ENCODE assay signal across 14 cellular contexts in the genomic region with DNA sequence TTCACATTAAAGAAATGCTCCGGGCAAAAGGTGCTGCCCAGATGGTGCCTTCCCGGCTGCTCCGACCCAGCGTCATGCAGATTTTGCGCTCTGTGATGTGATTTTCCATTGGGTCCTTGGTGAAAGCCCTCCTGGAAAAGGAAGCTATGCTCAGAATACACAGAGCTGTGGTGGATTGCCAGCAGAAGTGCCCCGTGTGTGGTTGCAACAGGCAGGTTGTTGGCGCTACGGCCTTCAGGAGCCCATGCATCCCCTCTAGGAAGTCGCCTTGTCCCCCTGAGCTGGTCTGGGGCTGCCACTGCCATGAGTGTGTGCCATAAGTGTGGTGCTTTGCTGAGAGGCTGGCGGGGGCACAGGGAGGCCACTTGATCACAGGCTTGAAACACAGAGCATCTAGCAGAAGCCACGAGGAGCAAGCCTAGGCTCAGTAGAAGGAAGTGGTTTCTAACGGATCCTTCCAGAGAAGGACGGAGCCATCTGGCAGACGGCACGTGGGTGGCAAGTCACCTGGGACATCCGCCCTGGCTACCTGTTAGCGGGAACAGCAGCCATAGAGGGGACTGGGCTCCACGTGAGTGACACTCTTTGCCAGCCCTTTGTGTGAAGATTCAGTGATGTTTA.
A peak's percentile ranks its signal among the peaks of the same experiment; 100 is the strongest.
DNase-seq lines count a peak whose midpoint lies in the region; ATAC-seq and TF ChIP-seq lines count a peak whose summit lies in the region.
"Had no signal": no experiment of that assay in that cellular context is flagged by ENCODE, and none has a peak within 500 bp of the region (broad histone marks: within the 10 kb centered on the region; RNA-seq: fewer than 3 reads in every experiment).

No MANE protein-coding gene starts in this region.

- no peaks in the 10 kb centered on the region for H3K27me3 Mint-ChIP-seq in activated CD4-positive, alpha-beta T cell treated with anti-CD3 and anti-CD28 coated beads for 36 hours
- H3K27me3 Mint-ChIP-seq in activated CD8-positive, alpha-beta T cell treated with anti-CD3 and anti-CD28 coated beads for 36 hours, result no peaks in the 10 kb centered on the region
- no peaks in the 10 kb centered on the region for H3K27me3 Mint-ChIP-seq in naive thymus-derived CD4-positive, alpha-beta T cell
- H3K27me3 Mint-ChIP-seq: memory B cell had no signal

- no peak for TF ChIP-seq POLR2A in erythroblast (IDR thresholded peaks at IDR 0.05; ENCODE audit: low read length)

- POLR2A ChIA-PET in activated CD4-positive, alpha-beta T cell treated with anti-CD3 and anti-CD28 coated beads for 36 hours (lab: Charles Lee), result no interaction called here
- POLR2A ChIA-PET in activated CD8-positive, alpha-beta T cell treated with anti-CD3 and anti-CD28 coated beads for 36 hours (lab: Charles Lee), result no interaction called here
- POLR2A ChIA-PET in naive thymus-derived CD4-positive, alpha-beta T cell (lab: Charles Lee), result no interaction called here

- H3K36me3 ChIP-seq in naive thymus-derived CD4-positive, alpha-beta T cell (ENCODE audit: control insufficient read depth in 2 of 3, insufficient read depth in 3 of 3, low read length in 3 of 3), result no peaks in the 10 kb centered on the region

- H3K4me3 Mint-ChIP-seq in activated CD4-positive, alpha-beta T cell treated with anti-CD3 and anti-CD28 coated beads for 36 hours, result no peak overlapping the region
- no peak overlapping the region for H3K4me3 Mint-ChIP-seq in activated CD8-positive, alpha-beta T cell treated with anti-CD3 and anti-CD28 coated beads for 36 hours
- peak overlapping the region in 2 of 10 donors; percentile 23 to 32 for H3K4me3 Mint-ChIP-seq in naive thymus-derived CD4-positive, alpha-beta T cell
- H3K4me3 Mint-ChIP-seq: activated T-cell treated with anti-CD3 and anti-CD28 coated beads, Interleukin-2, amount 50 U/mL, for 4 hours; memory B cell had no signal

- no peaks in the 10 kb centered on the region for H3K27me3 ChIP-seq in HL-60 (ENCODE audit: insufficient read depth, poor library complexity, severe bottlenecking)
- H3K27me3 ChIP-seq in naive thymus-derived CD4-positive, alpha-beta T cell (ENCODE audit: control insufficient read depth in 2 of 2, insufficient read depth in 2 of 2, low read length in 2 of 2), result no peaks in the 10 kb centered on the region

- TF ChIP-seq CTCF in HL-60 (IDR thresholded peaks at IDR 0.05; ENCODE audit: insufficient read depth, low read length), result no peak
- no peak for TF ChIP-seq CTCF in activated CD8-positive, alpha-beta T cell treated with anti-CD3 and anti-CD28 coated beads for 36 hours (IDR thresholded peaks at IDR 0.05)

- no peaks in the 10 kb centered on the region for H3K36me3 Mint-ChIP-seq in activated CD4-positive, alpha-beta T cell treated with anti-CD3 and anti-CD28 coated beads for 36 hours (ENCODE audit: low read depth)
- H3K36me3 Mint-ChIP-seq in activated CD8-positive, alpha-beta T cell treated with anti-CD3 and anti-CD28 coated beads for 36 hours (ENCODE audit: low read depth), result peaks cover 6% of the 10 kb centered on the region
- peaks cover 0 to 17% (median 4%) of the 10 kb centered on the region in 5 donors for H3K36me3 Mint-ChIP-seq in naive thymus-derived CD4-positive, alpha-beta T cell

- peaks cover 9% of the 10 kb centered on the region for H3K4me1 Mint-ChIP-seq in activated CD4-positive, alpha-beta T cell treated with anti-CD3 and anti-CD28 coated beads for 36 hours
- peaks cover 21% of the 10 kb centered on the region for H3K4me1 Mint-ChIP-seq in activated CD8-positive, alpha-beta T cell treated with anti-CD3 and anti-CD28 coated beads for 36 hours (ENCODE audit: low read depth)
- peaks cover 0 to 29% (median 17%) of the 10 kb centered on the region in 7 donors for H3K4me1 Mint-ChIP-seq in naive thymus-derived CD4-positive, alpha-beta T cell

- H3K9me3 Mint-ChIP-seq in activated CD4-positive, alpha-beta T cell treated with anti-CD3 and anti-CD28 coated beads for 36 hours (ENCODE audit: low read depth), result no peaks in the 10 kb centered on the region
- H3K9me3 Mint-ChIP-seq in activated CD8-positive, alpha-beta T cell treated with anti-CD3 and anti-CD28 coated beads for 36 hours, result no peaks in the 10 kb centered on the region
- no peaks in the 10 kb centered on the region for H3K9me3 Mint-ChIP-seq in naive thymus-derived CD4-positive, alpha-beta T cell
- H3K9me3 Mint-ChIP-seq: activated T-cell treated with anti-CD3 and anti-CD28 coated beads, Interleukin-2, amount 50 U/mL, for 4 hours; memory B cell had no signal

- no peaks in the 10 kb centered on the region for H3K9me3 ChIP-seq in naive thymus-derived CD4-positive, alpha-beta T cell (ENCODE audit: control insufficient read depth in 2 of 3, low read length in 3 of 3)
- H3K9me3 ChIP-seq: SK-N-SH had no signal

- H3K27ac Mint-ChIP-seq in activated CD4-positive, alpha-beta T cell treated with anti-CD3 and anti-CD28 coated beads for 36 hours, result no peak overlapping the region
- H3K27ac Mint-ChIP-seq in activated CD8-positive, alpha-beta T cell treated with anti-CD3 and anti-CD28 coated beads for 36 hours, result peak overlapping the region; percentile 59
- H3K27ac Mint-ChIP-seq in naive thymus-derived CD4-positive, alpha-beta T cell, result peak overlapping the region in 2 of 9 donors; percentile 14 to 23
- H3K27ac Mint-ChIP-seq: memory B cell had no signal

- H3K27ac ChIP-seq in HL-60 (replicated peaks), result peak overlapping the region; percentile 93
- no peak overlapping the region for H3K27ac ChIP-seq in naive thymus-derived CD4-positive, alpha-beta T cell (ENCODE audit: low read depth, low read length)

- H3K4me3 ChIP-seq in HL-60 (replicated peaks; ENCODE audit: insufficient read depth, low read length), result no peak overlapping the region
- no peak overlapping the region for H3K4me3 ChIP-seq in naive thymus-derived CD4-positive, alpha-beta T cell (ENCODE audit: low read length)

- CTCF ChIA-PET in activated CD4-positive, alpha-beta T cell treated with anti-CD3 and anti-CD28 coated beads for 36 hours (lab: Charles Lee), result no interaction called here
- CTCF ChIA-PET in activated CD8-positive, alpha-beta T cell treated with anti-CD3 and anti-CD28 coated beads for 36 hours (lab: Charles Lee), result no interaction called here
- CTCF ChIA-PET in naive thymus-derived CD4-positive, alpha-beta T cell (lab: Charles Lee), result no interaction called here

- H3K4me1 ChIP-seq in naive thymus-derived CD4-positive, alpha-beta T cell (ENCODE audit: control insufficient read depth in 2 of 2, insufficient read depth in 2 of 2, low read length in 2 of 2), result peaks cover 0 to 4% of the 10 kb centered on the region in 2 donors

- intact Hi-C loops in activated CD4-positive, alpha-beta T cell treated with anti-CD3 and anti-CD28 coated beads for 36 hours (cut with DNase I, micrococcal nuclease), result no loop called here
- intact Hi-C loops in activated CD8-positive, alpha-beta T cell treated with anti-CD3 and anti-CD28 coated beads for 36 hours (cut with micrococcal nuclease), result no loop called here
- intact Hi-C loops in naive thymus-derived CD4-positive, alpha-beta T cell (cut with micrococcal nuclease), result no loop called here

- DNase-seq in activated CD4-positive, alpha-beta T cell treated with anti-CD3 and anti-CD28 coated beads for 36 hours, result peak; percentile 56
- no peak for DNase-seq in activated CD4-positive, alpha-beta T cell treated with anti-CD3 and anti-CD28 coated beads, Interleukin-2, amount 50 U/mL, for 4 hours
- DNase-seq in HL-60 (ENCODE audit: low read depth in 1 of 2, low spot score in 1 of 2) (peak; percentile 70 to 93), AG08395 (ENCODE audit: low spot score) (no peak), erythroblast (lab: John Stamatoyannopoulos, UW) (no peak), Ammon's horn (ENCODE audit: low spot score) (no peak)
- DNase-seq in activated CD8-positive, alpha-beta T cell treated with anti-CD3 and anti-CD28 coated beads for 36 hours, result peak; percentile 69
- peak in 5 of 9 donors; percentile 3 to 36 (median 11) for DNase-seq in naive thymus-derived CD4-positive, alpha-beta T cell
- DNase-seq: activated T-cell treated with anti-CD3 and anti-CD28 coated beads, Interleukin-2, amount 50 U/mL, for 4 hours; effector memory CD4-positive, alpha-beta T cell; foreskin fibroblast; OCI-M1; SK-N-SH had no signal

- peak; percentile 53 for ATAC-seq in activated CD4-positive, alpha-beta T cell treated with anti-CD3 and anti-CD28 coated beads for 36 hours
- ATAC-seq in activated CD8-positive, alpha-beta T cell treated with anti-CD3 and anti-CD28 coated beads for 36 hours, result peak; percentile 66
- peak; percentile 27 for ATAC-seq in naive thymus-derived CD4-positive, alpha-beta T cell

Comparison
In these comparisons a context has a peak if more than half of its experiments do, and no peak if none do; other contexts are left out.
1. DNase-seq: peak in activated CD4-positive, alpha-beta T cell treated with anti-CD3 and anti-CD28 coated beads for 36 hours (single experiment), HL-60 (2 of 2), activated CD8-positive, alpha-beta T cell treated with anti-CD3 and anti-CD28 coated beads for 36 hours (single experiment) and naive thymus-derived CD4-positive, alpha-beta T cell (5 of 9); none in activated CD4-positive, alpha-beta T cell treated with anti-CD3 and anti-CD28 coated beads, Interleukin-2, amount 50 U/mL, for 4 hours (0 of 2), AG08395 (single experiment), erythroblast (0 of 2) and Ammon's horn (single experiment).
2. Peak in every context shown above with its lines, with median percentiles within 50 percentile points of each other: ATAC-seq.